In the genomic region with DNA sequence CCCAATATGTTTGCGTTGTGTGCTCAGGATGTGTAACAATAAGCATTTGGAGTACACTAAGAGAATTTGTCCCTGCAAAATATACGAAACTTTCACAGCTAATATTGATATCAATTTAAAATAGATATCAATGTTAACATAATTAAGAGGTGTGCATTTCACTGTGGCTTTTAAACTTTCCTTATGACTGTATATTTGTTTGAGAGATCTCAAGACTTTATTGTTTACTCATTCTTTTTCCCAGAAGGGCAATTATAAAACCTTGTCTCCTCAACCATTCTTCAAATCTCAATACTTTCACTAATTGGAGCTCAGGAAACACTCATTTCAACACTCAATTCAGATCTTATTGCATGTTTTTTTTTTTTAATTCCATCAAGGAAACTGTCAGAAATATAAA, we compare ENCODE assay signal across 9 cellular contexts.
"Had no signal": no experiment of that assay in that cellular context is flagged by ENCODE, and none has a peak within 500 bp of the region (broad histone marks: within the 10 kb centered on the region; RNA-seq: fewer than 3 reads in every experiment).

No MANE protein-coding gene starts in this region.

- H2AFZ ChIP-seq: GM23338 had no signal

- H3K4me2 ChIP-seq: GM23338, KMS-11 had no signal

- ATAC-seq: GM23338, HepG2 had no signal

- FAIRE-seq: H1, H54, HepG2 had no signal

- H3K4me3 ChIP-seq: GM23338 had no signal

- H3K27ac ChIP-seq: HL-60, KMS-11 had no signal

- DNase-seq: H9, HCEC 1CT, KBM-7 had no signal

- H3K9ac ChIP-seq: KMS-11 had no signal
